8 cellular contexts compared by ENCODE assay signal in genomic region chr5:14581333-14581890, GRCh38.
A peak's percentile ranks its signal among the peaks of the same experiment; 100 is the strongest.
DNase-seq lines count a peak whose midpoint lies in the region; ATAC-seq and TF ChIP-seq lines count a peak whose summit lies in the region.

Gene OTULINL (plus strand): TSS chr5:14581792. CDS start chr5:14581895, 103 bp downstream.

- peaks cover 9% of the 10 kb centered on the region for H3K36me3 Mint-ChIP-seq in central memory CD8-positive, alpha-beta T cell (ENCODE audit: insufficient read depth)

- DNase-seq in AG04449 (ENCODE audit: low read depth, low spot score) (no peak), NCI-H345 (lab: John Stamatoyannopoulos, UW) (peak; percentile 89), kidney tubule cell (ENCODE audit: low spot score) (peak; percentile 76)
- DNase-seq in central memory CD8-positive, alpha-beta T cell (ENCODE audit: low spot score in 2 of 2), result peak; percentile 72 to 75
- peak; percentile 62 to 89 (median 79) for DNase-seq in stimulated activated CD4-positive, alpha-beta T cell treated with anti-CD3 and anti-CD28 coated beads, Interleukin-1b, Interleukin-23, amount 100 ng/mL, for 24 hours (ENCODE audit: low read depth in 4 of 4, low spot score in 1 of 4)

- no peaks in the 10 kb centered on the region for H3K9me3 Mint-ChIP-seq in central memory CD8-positive, alpha-beta T cell

- H3K4me3 Mint-ChIP-seq in central memory CD8-positive, alpha-beta T cell, result peak within 1 kb of the TSS; percentile 77

- POLR2A ChIA-PET in AG04449 (lab: Yijun Ruan, JAX), result no interaction called here

- peak within 1 kb of the TSS; percentile 83 for H3K27ac Mint-ChIP-seq in central memory CD8-positive, alpha-beta T cell (ENCODE audit: low read depth)

- no peaks in the 10 kb centered on the region for H3K27me3 Mint-ChIP-seq in central memory CD8-positive, alpha-beta T cell

- CTCF ChIA-PET in AG04449 (lab: Yijun Ruan, JAX), result interaction anchor here (1.6 kb wide), 1 partner anchor 67 kb away, joined by 3 read pairs; no protein-coding TSS in a partner anchor

- peak; percentile 86 for ATAC-seq in GM18873 (IDR thresholded peaks at IDR 0.05; ENCODE audit: low FRiP score, unreplicated experiment)
- ATAC-seq in HG03135 (IDR thresholded peaks at IDR 0.05; ENCODE audit: unreplicated experiment), result peak; percentile 98
- peak; percentile 92 to 93 for ATAC-seq in activated CD4-positive, CD25-positive, alpha-beta regulatory T cell treated with anti-CD3 and anti-CD28 coated beads, Interleukin-2, amount 50 U/mL, for 24 hours
- peak; percentile 84 for ATAC-seq in central memory CD8-positive, alpha-beta T cell (replicated peaks; ENCODE audit: extremely low read depth, poor library complexity, severe bottlenecking)

- peak within 1 kb of the TSS; percentile 60 for H3K4me3 ChIP-seq in AG04449 (ENCODE audit: low read depth, low read length)

- TF ChIP-seq CTCF in AG04449 (IDR thresholded peaks at IDR 0.05; ENCODE audit: insufficient read depth, low read length, missing control alignments), result no peak

- peaks cover 14% of the 10 kb centered on the region for H3K4me1 Mint-ChIP-seq in central memory CD8-positive, alpha-beta T cell
